20 cellular contexts compared by ENCODE assay signal in the genomic region with DNA sequence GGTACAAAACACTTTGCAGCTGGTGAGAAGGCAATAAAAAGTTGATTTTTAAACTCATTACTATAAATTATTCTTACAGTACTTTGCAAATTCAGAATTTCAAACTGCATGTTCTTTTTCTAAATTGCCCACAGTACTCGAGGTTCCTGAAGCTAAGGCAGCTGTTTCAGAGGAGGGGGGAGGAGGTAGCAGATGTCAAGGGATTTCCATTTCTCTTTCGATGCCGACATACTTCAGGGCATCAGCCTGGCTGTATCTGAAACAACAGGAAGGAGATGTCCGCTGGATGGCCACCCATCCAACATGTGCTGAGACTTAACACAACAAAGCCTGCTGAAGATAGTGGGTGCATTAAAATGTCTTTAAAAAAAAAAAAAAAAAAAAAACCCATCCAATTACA.
A peak's percentile ranks its signal among the peaks of the same experiment; 100 is the strongest.
DNase-seq lines count a peak whose midpoint lies in the region; ATAC-seq and TF ChIP-seq lines count a peak whose summit lies in the region.
"Had no signal": no experiment of that assay in that cellular context is flagged by ENCODE, and none has a peak within 500 bp of the region (broad histone marks: within the 10 kb centered on the region; RNA-seq: fewer than 3 reads in every experiment).

No MANE protein-coding gene starts in this region.

- H3K4me3 ChIP-seq in OCI-LY3 (ENCODE audit: low read length) = no peak overlapping the region
- H3K4me3 ChIP-seq in adrenal gland = no peak overlapping the region
- H3K4me3 ChIP-seq: Peyer's patch had no signal

- DNase-seq in activated T-cell treated with anti-CD3 and anti-CD28 coated beads, Interleukin-2, amount 50 U/mL, for 24 hours = no peak
- DNase-seq in activated T-cell treated with anti-CD3 and anti-CD28 coated beads, Interleukin-2, amount 50 U/mL, for 4 hours = no peak
- peak; percentile 64 for DNase-seq in LHCN-M2 (ENCODE audit: low read depth)
- DNase-seq in nephron progenitor cell = no peak
- no peak for DNase-seq in NOMO-1 treated with DMSO at 0.1 percent for 48 hours (lab: John Stamatoyannopoulos, UW; ENCODE audit: unreplicated experiment)
- DNase-seq in adrenal gland = no peak
- DNase-seq: AML-193; C1 segment of cervical spinal cord; CD8-positive, alpha-beta T cell; DMS53; GDM1; IMR-90; NCI-H1105 treated with DMSO at 0.1 percent for 48 hours; NCI-H2081 treated with DMSO at 0.1 percent for 48 hours; NCI-H446 treated with DMSO at 0.1 percent for 48 hours; NK-92 treated with Interleukin-12 subunit alpha and Interleukin-12 subunit beta, amount 100 ng/mL, for 24 hours; Peyer's patch had no signal

- H3K4me1 Mint-ChIP-seq in activated T-cell treated with anti-CD3 and anti-CD28 coated beads, Interleukin-2, amount 50 U/mL, for 24 hours (ENCODE audit: low read depth) = peaks cover 7% of the 10 kb centered on the region
- H3K4me1 Mint-ChIP-seq in activated T-cell treated with anti-CD3 and anti-CD28 coated beads, Interleukin-2, amount 50 U/mL, for 4 hours (ENCODE audit: low read depth) = no peaks in the 10 kb centered on the region
- H3K4me1 Mint-ChIP-seq in nephron progenitor cell = peaks cover 10% of the 10 kb centered on the region

- H3K27ac Mint-ChIP-seq in activated T-cell treated with anti-CD3 and anti-CD28 coated beads, Interleukin-2, amount 50 U/mL, for 24 hours = peak overlapping the region; percentile 77
- H3K27ac Mint-ChIP-seq in nephron progenitor cell = peak overlapping the region; percentile 71
- H3K27ac Mint-ChIP-seq: CD8-positive, alpha-beta T cell had no signal

- no peak overlapping the region for H3K9ac ChIP-seq in OCI-LY3 (ENCODE audit: low read length)
- H3K9ac ChIP-seq: KMS-11 had no signal

- H3K9me3 Mint-ChIP-seq in activated T-cell treated with anti-CD3 and anti-CD28 coated beads, Interleukin-2, amount 50 U/mL, for 24 hours = no peaks in the 10 kb centered on the region
- H3K9me3 Mint-ChIP-seq in activated T-cell treated with anti-CD3 and anti-CD28 coated beads, Interleukin-2, amount 50 U/mL, for 4 hours = no peaks in the 10 kb centered on the region
- no peaks in the 10 kb centered on the region for H3K9me3 Mint-ChIP-seq in nephron progenitor cell
- H3K9me3 Mint-ChIP-seq: CD8-positive, alpha-beta T cell had no signal

- H3K27ac ChIP-seq in OCI-LY3 (ENCODE audit: low read length) (0 out of 2 replicates have a peak overlapping the region, but pooled peaks have one; percentile 7), adrenal gland (no peak overlapping the region)
- H3K27ac ChIP-seq: KMS-11, Peyer's patch had no signal

- H3K4me3 Mint-ChIP-seq in activated T-cell treated with anti-CD3 and anti-CD28 coated beads, Interleukin-2, amount 50 U/mL, for 24 hours = no peak overlapping the region
- H3K4me3 Mint-ChIP-seq in activated T-cell treated with anti-CD3 and anti-CD28 coated beads, Interleukin-2, amount 50 U/mL, for 4 hours = no peak overlapping the region
- no peak overlapping the region for H3K4me3 Mint-ChIP-seq in nephron progenitor cell
- H3K4me3 Mint-ChIP-seq: CD8-positive, alpha-beta T cell had no signal

- peaks cover 7% of the 10 kb centered on the region; the same call in 1 of the 2 replicates for H3K79me2 ChIP-seq in OCI-LY3 (ENCODE audit: low read length)

- intact Hi-C loops in adrenal gland (cut with DNase I) = no loop called here

- WGBS in adrenal gland, 4 donors = 74 to 88% (median 78%) methylated on average over 4 of the region's 4 CpGs

- H3K27me3 Mint-ChIP-seq in activated T-cell treated with anti-CD3 and anti-CD28 coated beads, Interleukin-2, amount 50 U/mL, for 24 hours = no peaks in the 10 kb centered on the region
- H3K27me3 Mint-ChIP-seq in activated T-cell treated with anti-CD3 and anti-CD28 coated beads, Interleukin-2, amount 50 U/mL, for 4 hours (ENCODE audit: low read depth) = no peaks in the 10 kb centered on the region
- no peaks in the 10 kb centered on the region for H3K27me3 Mint-ChIP-seq in nephron progenitor cell (ENCODE audit: low read depth, poor library complexity)

- H3K36me3 ChIP-seq in OCI-LY3 (replicated peaks; ENCODE audit: low read depth, low read length) (peaks cover 78% of the 10 kb centered on the region), adrenal gland (replicated peaks in 1 of 2) (peaks cover 0 to 2% of the 10 kb centered on the region in 2 donors)

- H3K4me1 ChIP-seq in OCI-LY3 (ENCODE audit: low read length) (peaks cover 4% of the 10 kb centered on the region; the same call in 1 of the 2 replicates), adrenal gland (replicated peaks in 1 of 2) (no peaks in the 10 kb centered on the region)
- H3K4me1 ChIP-seq: Peyer's patch had no signal

- no peak for TF ChIP-seq POLR2A in adrenal gland (IDR thresholded peaks at IDR 0.05)

- peaks cover 7% of the 10 kb centered on the region; the same call in 1 of the 2 replicates for H4K20me1 ChIP-seq in OCI-LY3 (ENCODE audit: insufficient read depth, low read length)

- TF ChIP-seq CTCF in OCI-LY3 (IDR thresholded peaks at IDR 0.05; ENCODE audit: low read depth, low read length) (no peak), nephron progenitor cell (IDR thresholded peaks at IDR 0.05) (no peak), adrenal gland (IDR thresholded peaks at IDR 0.05) (no peak)

- peaks cover 95% of the 10 kb centered on the region for H3K36me3 Mint-ChIP-seq in activated T-cell treated with anti-CD3 and anti-CD28 coated beads, Interleukin-2, amount 50 U/mL, for 24 hours (ENCODE audit: low read depth)
- peaks cover 40% of the 10 kb centered on the region for H3K36me3 Mint-ChIP-seq in activated T-cell treated with anti-CD3 and anti-CD28 coated beads, Interleukin-2, amount 50 U/mL, for 4 hours (ENCODE audit: insufficient read depth)
- peaks cover 57% of the 10 kb centered on the region for H3K36me3 Mint-ChIP-seq in nephron progenitor cell (ENCODE audit: low read depth)

- H3K27me3 ChIP-seq in OCI-LY3 (ENCODE audit: low read depth, low read length) (no peaks in the 10 kb centered on the region), adrenal gland (no peaks in the 10 kb centered on the region)
- H3K27me3 ChIP-seq: Peyer's patch had no signal

- H3K9me3 ChIP-seq in OCI-LY3 (ENCODE audit: insufficient read depth, low read length) = no peaks in the 10 kb centered on the region
- no peaks in the 10 kb centered on the region for H3K9me3 ChIP-seq in adrenal gland (replicated peaks in 1 of 3)
- H3K9me3 ChIP-seq: Peyer's patch had no signal

- no peak overlapping the region for H2AFZ ChIP-seq in OCI-LY3 (ENCODE audit: low read depth, low read length)

- no peak overlapping the region for H3K4me2 ChIP-seq in OCI-LY3 (ENCODE audit: low read length)
- H3K4me2 ChIP-seq: KMS-11 had no signal

- no peak for ATAC-seq in activated T-cell treated with anti-CD3 and anti-CD28 coated beads, Interleukin-2, amount 50 U/mL, for 4 hours
- ATAC-seq in GM18519 (IDR thresholded peaks at IDR 0.05; ENCODE audit: low FRiP score, unreplicated experiment) = no peak
- ATAC-seq: CD8-positive, alpha-beta T cell had no signal
